9 cellular contexts compared by ENCODE assay signal in the genomic region with DNA sequence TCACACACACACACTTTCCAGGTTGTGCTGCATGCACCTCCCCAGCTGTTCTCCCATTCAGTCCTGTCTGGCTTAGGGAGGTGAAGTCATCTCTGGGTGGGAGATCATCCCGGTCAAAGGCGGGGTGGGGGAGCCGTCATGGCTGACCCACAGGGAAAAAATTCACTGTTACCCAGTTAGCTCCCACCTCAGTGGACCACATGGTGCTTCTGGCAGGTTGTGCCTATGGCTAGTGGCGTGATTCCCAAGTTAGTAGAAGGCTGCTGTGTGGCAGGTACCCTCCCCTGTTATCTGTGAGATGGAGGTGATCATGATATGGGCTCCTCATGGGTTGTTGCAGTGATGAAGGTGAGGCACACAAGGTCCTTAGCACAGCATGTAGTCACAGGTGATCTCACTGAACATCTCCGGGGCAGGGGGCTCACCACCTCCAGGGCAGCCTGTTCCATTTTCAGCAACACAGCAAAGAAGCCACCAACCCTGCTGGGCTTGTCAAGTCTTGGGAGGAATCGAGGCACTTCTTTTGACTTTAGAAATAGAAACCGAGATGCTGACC.
A peak's percentile ranks its signal among the peaks of the same experiment; 100 is the strongest.
DNase-seq lines count a peak whose midpoint lies in the region; ATAC-seq and TF ChIP-seq lines count a peak whose summit lies in the region.
"Had no signal": no experiment of that assay in that cellular context is flagged by ENCODE, and none has a peak within 500 bp of the region (broad histone marks: within the 10 kb centered on the region; RNA-seq: fewer than 3 reads in every experiment).

No MANE protein-coding gene starts in this region.

- TF ChIP-seq CTCF in PC-3 (conservative IDR thresholded peaks at IDR 0.05; ENCODE audit: low read depth, low read length): no peak
- no peak for TF ChIP-seq CTCF in gastroesophageal sphincter (IDR thresholded peaks at IDR 0.05)

- H3K9me3 Mint-ChIP-seq in CD4-positive, alpha-beta memory T cell: peaks cover 0 to 1% (median 0%) of the 10 kb centered on the region in 8 donors
- no peaks in the 10 kb centered on the region for H3K9me3 Mint-ChIP-seq in IgD-negative memory B cell

- H4K20me1 ChIP-seq in PC-3 (ENCODE audit: low read length): no peaks in the 10 kb centered on the region

- no peaks in the 10 kb centered on the region for H3K9me2 ChIP-seq in PC-3 (replicated peaks; ENCODE audit: low read length)

- peaks cover 50% of the 10 kb centered on the region for H3K4me1 ChIP-seq in CD4-positive, alpha-beta memory T cell (ENCODE audit: insufficient read depth, low read length)
- H3K4me1 ChIP-seq in PC-3 (ENCODE audit: insufficient read depth, low read length) (no peaks in the 10 kb centered on the region), gastroesophageal sphincter (peaks cover 0 to 21% (median 6%) of the 10 kb centered on the region in 3 donors)

- DNase-seq in CD4-positive, alpha-beta memory T cell: peak in 1 of 5 donors; percentile 40
- DNase-seq in islet precursor cell: peak; percentile 50
- DNase-seq in NK-92 treated with Interleukin-12 subunit alpha and Interleukin-12 subunit beta, amount 100 ng/mL, for 24 hours (lab: John Stamatoyannopoulos, UW): no peak
- no peak for DNase-seq in PC-3
- DNase-seq in LoVo (ENCODE audit: low spot score): no peak
- DNase-seq: NCI-H526 had no signal

- no peaks in the 10 kb centered on the region for H3K27me3 ChIP-seq in CD4-positive, alpha-beta memory T cell (ENCODE audit: insufficient read depth, low read length)
- peaks cover 28% of the 10 kb centered on the region; the same call in 1 of the 2 replicates for H3K27me3 ChIP-seq in PC-3 (ENCODE audit: low read length)
- peaks cover 20% of the 10 kb centered on the region for H3K27me3 ChIP-seq in gastroesophageal sphincter

- TF ChIP-seq POLR2A in gastroesophageal sphincter (IDR thresholded peaks at IDR 0.05): no peak

- H3K79me2 ChIP-seq in PC-3 (ENCODE audit: low read length): no peaks in the 10 kb centered on the region

- no peaks in the 10 kb centered on the region for H3K36me3 ChIP-seq in CD4-positive, alpha-beta memory T cell (ENCODE audit: insufficient read depth, low read length)
- H3K36me3 ChIP-seq in PC-3 (ENCODE audit: low read depth, low read length): no peaks in the 10 kb centered on the region
- no peaks in the 10 kb centered on the region for H3K36me3 ChIP-seq in gastroesophageal sphincter

- H3K9me3 ChIP-seq in CD4-positive, alpha-beta memory T cell (ENCODE audit: control insufficient read depth in 1 of 2, low read length in 2 of 2): no peaks in the 10 kb centered on the region
- H3K9me3 ChIP-seq in PC-3 (ENCODE audit: low read length): no peaks in the 10 kb centered on the region
- H3K9me3 ChIP-seq in gastroesophageal sphincter: no peaks in the 10 kb centered on the region

- peaks cover 0 to 6% of the 10 kb centered on the region in 2 donors for H3K27me3 Mint-ChIP-seq in CD4-positive, alpha-beta memory T cell
- peaks cover 7% of the 10 kb centered on the region for H3K27me3 Mint-ChIP-seq in IgD-negative memory B cell

- peak overlapping the region; percentile 67 to 86 (median 80) for H3K4me3 Mint-ChIP-seq in CD4-positive, alpha-beta memory T cell
- H3K4me3 Mint-ChIP-seq in IgD-negative memory B cell: peak overlapping the region; percentile 30 to 90 (median 79)

- H3K4me2 ChIP-seq in PC-3 (ENCODE audit: low read length): no peak overlapping the region

- peak overlapping the region in 1 of 2 donors; percentile 17 for H3K4me3 ChIP-seq in CD4-positive, alpha-beta memory T cell (ENCODE audit: low read length in 2 of 2)
- H3K4me3 ChIP-seq in PC-3 (ENCODE audit: low read length): no peak overlapping the region
- no peak overlapping the region for H3K4me3 ChIP-seq in gastroesophageal sphincter

- no peaks in the 10 kb centered on the region for H3F3A ChIP-seq in PC-3 (ENCODE audit: low read length, unreplicated experiment)

- no peak overlapping the region for H2AFZ ChIP-seq in PC-3 (ENCODE audit: low read length)

- ATAC-seq in GM19468 (IDR thresholded peaks at IDR 0.05; ENCODE audit: extremely low read depth, unreplicated experiment): peak; percentile 6
- no peak for ATAC-seq in PC-3
- no peak for ATAC-seq in gastroesophageal sphincter

- H3K9ac ChIP-seq in PC-3 (ENCODE audit: low read length): no peak overlapping the region

- intact Hi-C loops in CD4-positive, alpha-beta memory T cell (cut with micrococcal nuclease): loop anchor here (2.0 kb wide), 1 partner anchor 24 kb away; no protein-coding TSS in a partner anchor
- intact Hi-C loops in PC-3 (cut with micrococcal nuclease): no loop called here

- H3K27ac Mint-ChIP-seq in CD4-positive, alpha-beta memory T cell: peak overlapping the region; percentile 35 to 92 (median 78)
- H3K27ac Mint-ChIP-seq in IgD-negative memory B cell: peak overlapping the region; percentile 58 to 97 (median 95)

- H3K4me1 Mint-ChIP-seq in CD4-positive, alpha-beta memory T cell: peaks cover 40 to 57% (median 45%) of the 10 kb centered on the region in 4 donors
- H3K4me1 Mint-ChIP-seq in IgD-negative memory B cell: peaks cover 29 to 35% (median 32%) of the 10 kb centered on the region in 3 donors

- TF ChIP-seq EP300 in gastroesophageal sphincter (IDR thresholded peaks at IDR 0.05): no peak

- no TSS peak for BruUV-seq in PC-3 (replicated peaks; lab: Mats Ljungman, UMichigan)

- CTCF ChIA-PET in CD4-positive, alpha-beta memory T cell (lab: Charles Lee; ENCODE audit: partially characterized antibody): interaction anchor here (1.3 to 9.7 kb wide), 4 partner anchors 11 to 159 kb away, joined by 5 to 77 read pairs (median 28); no protein-coding TSS in a partner anchor
- CTCF ChIA-PET in PC-3 (lab: Charles Lee): no interaction called here

- WGBS in gastroesophageal sphincter (ENCODE audit: low coverage in 1 of 2), 2 donors: 71% methylated on average over 4 of the region's 7 CpGs; no CpG with 5 or more reads in 1 of the 2 donors

- POLR2A ChIA-PET in CD4-positive, alpha-beta memory T cell (lab: Charles Lee; ENCODE audit: partially characterized antibody): interaction anchor here (2.1 to 3.2 kb wide), 2 partner anchors 150 to 153 kb away, joined by 8 to 17 read pairs; a partner anchor contains a TSS
- POLR2A ChIA-PET in PC-3 (lab: Charles Lee; ENCODE audit: unreplicated experiment): no interaction called here

- no peaks in the 10 kb centered on the region for H3K36me3 Mint-ChIP-seq in CD4-positive, alpha-beta memory T cell
- H3K36me3 Mint-ChIP-seq in IgD-negative memory B cell: no peaks in the 10 kb centered on the region

- peak overlapping the region; percentile 15 for H3K27ac ChIP-seq in CD4-positive, alpha-beta memory T cell (ENCODE audit: low read depth, low read length)
- H3K27ac ChIP-seq in PC-3 (ENCODE audit: low read length) (no peak overlapping the region), gastroesophageal sphincter (no peak overlapping the region)
